Comparison of ENCODE assay signal across 10 cellular contexts in the genomic region with DNA sequence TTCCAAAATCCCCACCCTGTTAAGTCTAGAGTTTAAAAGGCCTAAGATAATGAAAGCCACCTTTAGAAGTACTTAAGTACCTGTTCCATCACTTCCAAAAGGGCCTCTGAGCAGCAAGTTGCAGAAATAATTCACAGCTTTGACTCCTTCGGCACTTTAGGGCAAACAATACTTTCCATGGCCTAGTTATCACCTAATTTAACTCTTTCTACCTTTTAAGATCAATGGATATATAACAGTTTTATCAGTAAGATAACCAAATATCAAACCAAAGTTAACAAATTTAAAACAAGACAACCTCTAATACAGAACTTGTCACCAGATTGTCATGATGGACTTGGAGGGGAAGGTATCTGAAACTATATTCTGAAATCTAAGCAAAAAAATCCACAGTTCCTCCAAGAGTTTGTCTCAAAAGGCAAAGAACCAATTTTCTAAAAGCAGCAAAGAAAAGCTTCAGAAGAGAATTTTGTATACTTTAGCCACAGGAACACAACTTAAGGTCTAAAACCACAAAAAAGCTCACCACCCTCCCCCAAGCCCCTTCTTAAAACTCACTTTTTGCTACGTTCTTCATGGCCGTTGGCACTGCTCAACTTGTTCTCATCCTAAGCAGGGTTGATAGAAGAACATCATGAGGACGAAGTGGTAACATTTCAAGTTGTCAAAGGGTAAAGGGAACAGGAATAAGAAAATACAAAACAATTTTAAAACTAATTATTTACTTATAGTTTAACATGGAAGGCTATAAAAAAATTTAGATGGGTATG. TPM values are rescaled to one million over a fixed set of nuclear protein-coding genes. Genes with fewer than 3 reads are reported as not detected.
DNase-seq lines count a peak whose midpoint lies in the region; ATAC-seq and TF ChIP-seq lines count a peak whose summit lies in the region.
"Had no signal": no experiment of that assay in that cellular context is flagged by ENCODE, and none has a peak within 500 bp of the region (broad histone marks: within the 10 kb centered on the region; RNA-seq: fewer than 3 reads in every experiment).

No MANE protein-coding gene starts in this region.

- ATAC-seq in gastrocnemius medialis = no peak
- ATAC-seq in GM18511 (IDR thresholded peaks at IDR 0.05; ENCODE audit: unreplicated experiment) = no peak

- H3K79me2 ChIP-seq in SU-DHL-6 (ENCODE audit: insufficient read depth, low read length) = peaks cover 89% of the 10 kb centered on the region

- peaks cover 72 to 81% (median 78%) of the 10 kb centered on the region in 4 donors for H3K4me1 ChIP-seq in esophagus muscularis mucosa
- peaks cover 65 to 73% of the 10 kb centered on the region in 2 donors for H3K4me1 ChIP-seq in gastrocnemius medialis

- H3K27me3 ChIP-seq in SU-DHL-6 (ENCODE audit: low read length) (no peaks in the 10 kb centered on the region), esophagus muscularis mucosa (no peaks in the 10 kb centered on the region), gastrocnemius medialis (no peaks in the 10 kb centered on the region)

- TF ChIP-seq POLR2A in esophagus muscularis mucosa (IDR thresholded peaks at IDR 0.05; ENCODE audit: low read depth) (no peak), gastrocnemius medialis (IDR thresholded peaks at IDR 0.05) (no peak)

- no peaks in the 10 kb centered on the region for H3K27me3 Mint-ChIP-seq in T-helper 2 cell treated with Interferon-gamma antibody and Interleukin-4, amounts not matched to agents 5 μg/mL and 100 μg/mL, for 36 hours (ENCODE audit: low read depth)

- H3K27ac Mint-ChIP-seq in T-helper 2 cell treated with Interferon-gamma antibody and Interleukin-4, amounts not matched to agents 5 μg/mL and 100 μg/mL, for 36 hours = peak overlapping the region; percentile 59

- WGBS in esophagus muscularis mucosa = 41% methylated on average over 4 of the region's 4 CpGs

- no peak overlapping the region for H3K9ac ChIP-seq in SU-DHL-6 (ENCODE audit: low read length)

- peaks cover 48% of the 10 kb centered on the region for H3F3A ChIP-seq in SU-DHL-6 (ENCODE audit: insufficient read depth)

- peaks cover 58% of the 10 kb centered on the region for H4K20me1 ChIP-seq in SU-DHL-6 (ENCODE audit: low read depth, low read length)

- intact Hi-C loops in esophagus muscularis mucosa (cut with DNase I) = no loop called here
- intact Hi-C loops in gastrocnemius medialis (cut with DNase I; ENCODE audit: low total_unique reads) = no loop called here

- H3K4me3 ChIP-seq in SU-DHL-6 (ENCODE audit: insufficient read depth, low read length, poor library complexity, severe bottlenecking) (no peak overlapping the region), esophagus muscularis mucosa (peak overlapping the region in 3 of 4 donors; percentile 19 to 91 (median 83)), gastrocnemius medialis (peak overlapping the region in 3 of 4 donors; percentile 86 to 96 (median 90))

- DNase-seq in T-helper 2 cell treated with Interferon-gamma antibody and Interleukin-4, amounts not matched to agents 5 μg/mL and 100 μg/mL, for 36 hours (ENCODE audit: low spot score) = no peak
- no peak for DNase-seq in T-helper 2 cell
- no peak for DNase-seq in esophagus muscularis mucosa (ENCODE audit: extremely low spot score)
- no peak for DNase-seq in gastrocnemius medialis
- DNase-seq in NCI-H2171 treated with DMSO at 0.1 percent for 48 hours (lab: John Stamatoyannopoulos, UW) = no peak
- DNase-seq in amniotic stem cell (lab: John Stamatoyannopoulos, UW) = no peak
- DNase-seq: NCI-H510A; stimulated activated CD4-positive, alpha-beta T cell treated with anti-CD3 and anti-CD28 coated beads, Interleukin-2, amount 100 ng/mL, for 24 hours had no signal

- no peaks in the 10 kb centered on the region for H3K9me2 ChIP-seq in SU-DHL-6 (replicated peaks; ENCODE audit: insufficient read depth, low read length)

- TF ChIP-seq EP300 in esophagus muscularis mucosa (IDR thresholded peaks at IDR 0.05) = no peak

- H2AFZ ChIP-seq in SU-DHL-6 (ENCODE audit: low read depth, low read length, severe bottlenecking) = no peak overlapping the region

- peaks cover 71% of the 10 kb centered on the region for H3K36me3 Mint-ChIP-seq in T-helper 2 cell treated with Interferon-gamma antibody and Interleukin-4, amounts not matched to agents 5 μg/mL and 100 μg/mL, for 36 hours (ENCODE audit: low read depth)

- peak overlapping the region; percentile 64 for H3K4me2 ChIP-seq in SU-DHL-6 (ENCODE audit: low read depth, low read length, poor library complexity, severe bottlenecking)

- H3K9me3 ChIP-seq in SU-DHL-6 (ENCODE audit: insufficient read depth, low read length) = no peaks in the 10 kb centered on the region
- H3K9me3 ChIP-seq in esophagus muscularis mucosa = no peaks in the 10 kb centered on the region
- H3K9me3 ChIP-seq in gastrocnemius medialis = no peaks in the 10 kb centered on the region

- H3K4me1 Mint-ChIP-seq in T-helper 2 cell treated with Interferon-gamma antibody and Interleukin-4, amounts not matched to agents 5 μg/mL and 100 μg/mL, for 36 hours (ENCODE audit: low read depth) = peaks cover 50% of the 10 kb centered on the region

- H3K36me3 ChIP-seq in SU-DHL-6 (ENCODE audit: low read length) (peaks cover 62% of the 10 kb centered on the region), esophagus muscularis mucosa (peaks cover 31 to 72% (median 63%) of the 10 kb centered on the region in 4 donors), gastrocnemius medialis (peaks cover 0 to 70% of the 10 kb centered on the region in 2 donors)

- in situ Hi-C loops in gastrocnemius medialis (cut with MboI; ENCODE audit: low sequenced_read_pairs in 4 of 4) = loop anchor here in 2 of 4 donors (5.0 to 25.0 kb wide), 2 partner anchors 144 to 149 kb away; no protein-coding TSS in a partner anchor

- no peaks in the 10 kb centered on the region for H3K9me3 Mint-ChIP-seq in T-helper 2 cell treated with Interferon-gamma antibody and Interleukin-4, amounts not matched to agents 5 μg/mL and 100 μg/mL, for 36 hours

- TF ChIP-seq CTCF in SU-DHL-6 (IDR thresholded peaks at IDR 0.05; ENCODE audit: insufficient read depth, low read length, poor library complexity, severe bottlenecking) (no peak), esophagus muscularis mucosa (IDR thresholded peaks at IDR 0.05) (no peak), gastrocnemius medialis (IDR thresholded peaks at IDR 0.05 in 4 of 5, conservative IDR thresholded peaks at IDR 0.05 in 1 of 5) (no peak)

- H3K27ac ChIP-seq in SU-DHL-6 (ENCODE audit: low read depth, low read length) (no peak overlapping the region), esophagus muscularis mucosa (replicated peaks in 1 of 4) (peak overlapping the region in 3 of 4 donors; percentile 21 to 99 (median 30)), gastrocnemius medialis (peak overlapping the region; percentile 39 to 100 (median 98))

- H3K4me3 Mint-ChIP-seq in T-helper 2 cell treated with Interferon-gamma antibody and Interleukin-4, amounts not matched to agents 5 μg/mL and 100 μg/mL, for 36 hours = peak overlapping the region; percentile 69

RNA-seq across cellular contexts. Expression of a gene that starts 3.5 kb away (rescaled TPM):
- total RNA-seq in esophagus muscularis mucosa (100 to 1,000 TPM; 143 to 272 (median 165) TPM), gastrocnemius medialis (100 to 1,000 TPM in 3 of 4 donors, 10 to 100 TPM in 1; 98.5 to 165 (median 130) TPM)

RNA-seq across cellular contexts. Expression of a gene that starts 33.2 kb away (rescaled TPM):
- 10 to 100 TPM; 45.9 to 62.2 (median 48.0) TPM for total RNA-seq in esophagus muscularis mucosa
- 10 to 100 TPM; 72.6 to 91.9 (median 82.2) TPM for total RNA-seq in gastrocnemius medialis

RNA-seq across cellular contexts. Expression of a gene that starts 39.4 kb away (rescaled TPM):
- total RNA-seq in esophagus muscularis mucosa (100 to 1,000 TPM; 159 to 360 (median 263) TPM), gastrocnemius medialis (100 to 1,000 TPM; 213 to 491 (median 309) TPM)

RNA-seq across cellular contexts. Expression of a gene that starts 39.4 kb away (rescaled TPM):
- 10 to 100 TPM; 25.3 to 63.3 (median 32.7) TPM for total RNA-seq in esophagus muscularis mucosa
- total RNA-seq in gastrocnemius medialis = 10 to 100 TPM; 31.5 to 85.8 (median 37.2) TPM
